In the genomic region with DNA sequence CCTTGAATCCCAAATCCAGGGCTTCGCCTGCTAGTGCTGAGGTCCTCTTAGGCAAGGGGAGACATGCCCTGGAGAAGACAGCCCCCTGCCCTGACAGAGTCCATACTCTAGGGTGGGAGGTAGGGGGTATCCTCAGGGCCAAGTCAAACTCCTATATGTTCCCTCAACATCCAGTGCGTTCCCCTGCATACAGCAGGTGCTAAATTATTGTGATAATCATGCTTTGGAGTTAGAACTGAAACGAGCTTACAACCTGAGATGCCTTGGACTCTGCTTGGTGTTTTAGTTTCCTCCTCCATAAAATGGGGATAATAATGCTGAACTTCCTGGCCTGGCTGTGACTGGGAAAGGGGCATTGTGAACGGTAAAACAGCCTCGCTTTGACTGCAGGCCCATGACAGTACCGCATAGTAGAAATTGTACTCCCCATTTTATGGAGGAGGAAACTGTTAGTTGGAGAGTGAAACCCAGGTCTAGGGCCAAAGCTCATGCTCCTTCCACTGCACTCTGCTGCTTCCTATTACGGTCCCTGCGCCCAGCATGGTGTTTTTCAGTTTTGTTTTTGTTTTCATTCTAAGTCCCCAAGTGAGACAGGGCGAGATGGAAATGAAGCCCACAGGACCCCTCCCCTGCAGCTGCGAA, we compare ENCODE assay signal across 15 cellular contexts.
"Had no signal": no experiment of that assay in that cellular context is flagged by ENCODE, and none has a peak within 500 bp of the region (broad histone marks: within the 10 kb centered on the region; RNA-seq: fewer than 3 reads in every experiment).

No MANE protein-coding gene starts in this region.

- H3K9me3 ChIP-seq: tibial artery had no signal

- H3K27me3 ChIP-seq: tibial artery had no signal

- H3K27me3 Mint-ChIP-seq: activated CD8-positive, alpha-beta memory T cell treated with anti-CD3 and anti-CD28 coated beads, Interleukin-2, amount 10 ng/mL, durations not matched to agents 7 days and 5 days; activated T-cell treated with anti-CD3 and anti-CD28 coated beads, Interleukin-2, amount 50 U/mL, for 24 hours had no signal

- H3K4me1 Mint-ChIP-seq: stimulated activated effector memory CD8-positive, alpha-beta T cell treated with anti-CD3 and anti-CD28 coated beads, Interleukin-12 subunit alpha, Interleukin-12 subunit beta, amount 100 ng/mL, for 72 hours had no signal

- H2AFZ ChIP-seq: parathyroid adenoma had no signal

- H3K36me3 ChIP-seq: tibial artery had no signal

- H3K9me3 Mint-ChIP-seq: activated T-cell treated with anti-CD3 and anti-CD28 coated beads, Interleukin-2, amount 50 U/mL, for 24 hours; endodermal cell; stimulated activated effector memory CD8-positive, alpha-beta T cell treated with anti-CD3 and anti-CD28 coated beads, Interleukin-12 subunit alpha, Interleukin-12 subunit beta, amount 100 ng/mL, for 72 hours had no signal

- H3K4me3 ChIP-seq: lung, skin epidermis, tibial artery had no signal

- H3K27ac ChIP-seq: parathyroid adenoma, skin epidermis, tibial artery had no signal

- H3K27ac Mint-ChIP-seq: activated CD8-positive, alpha-beta memory T cell treated with anti-CD3 and anti-CD28 coated beads, Interleukin-2, amount 10 ng/mL, durations not matched to agents 7 days and 5 days; activated T-cell treated with anti-CD3 and anti-CD28 coated beads, Interleukin-2, amount 50 U/mL, for 24 hours; endodermal cell; stimulated activated effector memory CD8-positive, alpha-beta T cell treated with anti-CD3 and anti-CD28 coated beads, Interleukin-12 subunit alpha, Interleukin-12 subunit beta, amount 100 ng/mL, for 72 hours had no signal

- H3K4me3 Mint-ChIP-seq: activated CD8-positive, alpha-beta memory T cell treated with anti-CD3 and anti-CD28 coated beads, Interleukin-2, amount 10 ng/mL, durations not matched to agents 7 days and 5 days; activated T-cell treated with anti-CD3 and anti-CD28 coated beads, Interleukin-2, amount 50 U/mL, for 24 hours; endodermal cell; stimulated activated effector memory CD8-positive, alpha-beta T cell treated with anti-CD3 and anti-CD28 coated beads, Interleukin-12 subunit alpha, Interleukin-12 subunit beta, amount 100 ng/mL, for 72 hours had no signal

- H3K79me2 ChIP-seq: parathyroid adenoma had no signal

- DNase-seq: activated CD4-positive, alpha-beta T cell treated with anti-CD3 and anti-CD28 coated beads for 1 hour; activated CD4-positive, alpha-beta T cell treated with anti-CD3 and anti-CD28 coated beads, Interleukin-2, amount 50 U/mL, for 48 hours; activated CD8-positive, alpha-beta memory T cell treated with anti-CD3 and anti-CD28 coated beads, Interleukin-2, amount 10 ng/mL, durations not matched to agents 7 days and 5 days; activated naive CD4-positive, alpha-beta T cell treated with Interleukin-2 at 50 U/mL for 16 hours; activated T-cell treated with anti-CD3 and anti-CD28 coated beads, Interleukin-2, amount 50 U/mL, for 24 hours; central memory CD4-positive, alpha-beta T cell; hypothalamus; retina; T-helper 9 cell had no signal

- H3K36me3 Mint-ChIP-seq: activated CD8-positive, alpha-beta memory T cell treated with anti-CD3 and anti-CD28 coated beads, Interleukin-2, amount 10 ng/mL, durations not matched to agents 7 days and 5 days; stimulated activated effector memory CD8-positive, alpha-beta T cell treated with anti-CD3 and anti-CD28 coated beads, Interleukin-12 subunit alpha, Interleukin-12 subunit beta, amount 100 ng/mL, for 72 hours had no signal

- H3K4me1 ChIP-seq: tibial artery had no signal

- H3K9ac ChIP-seq: parathyroid adenoma had no signal
